16 cellular contexts compared by ENCODE assay signal in genomic region chr4:143390764-143391163, GRCh38. TPM values are rescaled to one million over a fixed set of nuclear protein-coding genes. Genes with fewer than 3 reads are reported as not detected.
A peak's percentile ranks its signal among the peaks of the same experiment; 100 is the strongest.
DNase-seq lines count a peak whose midpoint lies in the region; ATAC-seq and TF ChIP-seq lines count a peak whose summit lies in the region.
"Had no signal": no experiment of that assay in that cellular context is flagged by ENCODE, and none has a peak within 500 bp of the region (broad histone marks: within the 10 kb centered on the region; RNA-seq: fewer than 3 reads in every experiment).

No MANE protein-coding gene starts in this region.

- TF ChIP-seq POLR2A in esophagus muscularis mucosa (IDR thresholded peaks at IDR 0.05; ENCODE audit: low read depth), result no peak

- no peaks in the 10 kb centered on the region for H3K27me3 Mint-ChIP-seq in naive B cell
- H3K27me3 Mint-ChIP-seq: brain had no signal

- H3K27ac Mint-ChIP-seq in naive B cell, result peak overlapping the region; percentile 0 to 91 (median 54)
- H3K27ac Mint-ChIP-seq: CD4-positive, alpha-beta T cell had no signal

- no peak overlapping the region for H3K4me3 ChIP-seq in cardiac muscle cell
- no peak overlapping the region for H3K4me3 ChIP-seq in esophagus muscularis mucosa
- H3K4me3 ChIP-seq: pancreas had no signal

- no peak for TF ChIP-seq EP300 in esophagus muscularis mucosa (IDR thresholded peaks at IDR 0.05)

- H3K36me3 ChIP-seq in cardiac muscle cell (no peaks in the 10 kb centered on the region), esophagus muscularis mucosa (no peaks in the 10 kb centered on the region)
- H3K36me3 ChIP-seq: pancreas had no signal

- H3K9me3 ChIP-seq in cardiac muscle cell (ENCODE audit: low read depth) (no peaks in the 10 kb centered on the region), esophagus muscularis mucosa (no peaks in the 10 kb centered on the region)
- H3K9me3 ChIP-seq: pancreas had no signal

- H3K27me3 ChIP-seq in cardiac muscle cell (no peaks in the 10 kb centered on the region), esophagus muscularis mucosa (no peaks in the 10 kb centered on the region)
- H3K27me3 ChIP-seq: pancreas had no signal

- H3K4me3 Mint-ChIP-seq in naive B cell, result peak overlapping the region in 6 of 8 donors; percentile 5 to 74 (median 28)
- H3K4me3 Mint-ChIP-seq: CD4-positive, alpha-beta T cell had no signal

- H3K4me1 ChIP-seq in cardiac muscle cell (ENCODE audit: low read depth) (peaks cover 44% of the 10 kb centered on the region), esophagus muscularis mucosa (peaks cover 73 to 99% (median 96%) of the 10 kb centered on the region in 4 donors)

- H3K27ac ChIP-seq in cardiac muscle cell, result peak overlapping the region; percentile 31
- H3K27ac ChIP-seq in esophagus muscularis mucosa (replicated peaks in 1 of 4), result peak overlapping the region; percentile 51 to 83 (median 65)
- H3K27ac ChIP-seq: pancreas had no signal

- intact Hi-C loops in cardiac septum (cut with DNase I), result no loop called here
- intact Hi-C loops in esophagus muscularis mucosa (cut with DNase I), result no loop called here

- no peak for DNase-seq in cardiac muscle cell (ENCODE audit: low read depth in 1 of 2, low spot score in 1 of 2)
- no peak for DNase-seq in cardiac septum (ENCODE audit: low spot score)
- no peak for DNase-seq in esophagus muscularis mucosa (ENCODE audit: extremely low spot score)
- no peak for DNase-seq in naive B cell
- DNase-seq in activated naive CD4-positive, alpha-beta T cell treated with Interleukin-2 at 50 U/mL for 16 hours, result no peak
- no peak for DNase-seq in stimulated activated CD4-positive, alpha-beta T cell treated with anti-CD3 and anti-CD28 coated beads, Interleukin-2, amount 100 ng/mL, for 48 hours
- DNase-seq in NCI-H226, result no peak
- no peak for DNase-seq in stimulated activated CD4-positive, alpha-beta T cell treated with anti-CD3 and anti-CD28 coated beads, Interleukin-12 subunit alpha, Interleukin-12 subunit beta, amount 100 ng/mL, for 4 hours
- DNase-seq: activated CD8-positive, alpha-beta memory T cell treated with anti-CD3 and anti-CD28 coated beads, Interleukin-2, amount 50 U/mL, for 48 hours; activated naive CD4-positive, alpha-beta T cell treated with anti-CD3 and anti-CD28 coated beads, Interleukin-2, amount 50 U/mL, for 16 hours; CD4-positive, alpha-beta T cell; NCI-H1048; NCI-H2107; pancreas; T-helper 1 cell had no signal

- H3K4me1 Mint-ChIP-seq in naive B cell, result peaks cover 31 to 60% (median 53%) of the 10 kb centered on the region in 3 donors

- no peaks in the 10 kb centered on the region for H3K9me3 Mint-ChIP-seq in naive B cell
- H3K9me3 Mint-ChIP-seq: brain; CD4-positive, alpha-beta T cell had no signal

- 83% methylated on average over 3 of the region's 3 CpGs for WGBS in esophagus muscularis mucosa

- ATAC-seq in naive B cell (ENCODE audit: low read depth in 2 of 2), result peak; percentile 49 to 70

- TF ChIP-seq CTCF in cardiac muscle cell (IDR thresholded peaks at IDR 0.05; ENCODE audit: low read depth, low read length), result no peak
- no peak for TF ChIP-seq CTCF in esophagus muscularis mucosa (IDR thresholded peaks at IDR 0.05)

- peaks cover 4 to 6% of the 10 kb centered on the region in 2 donors for H3K36me3 Mint-ChIP-seq in naive B cell

RNA-seq across cellular contexts. Expression of gene GAB1, which starts 54.1 kb away (rescaled TPM):
- total RNA-seq in cardiac muscle cell (35.8 and 63.9 TPM in 2 replicates), cardiac septum (90.8 TPM), esophagus muscularis mucosa (100 to 1,000 TPM in 2 of 4 donors, 10 to 100 TPM in 2; 73.5 to 117 (median 98.8) TPM)
- polyA plus RNA-seq in cardiac muscle cell (11.9 and 16.0 TPM in 2 replicates), naive B cell (ENCODE audit: low read depth in 6 of 6) (10 to 100 TPM in 2 of 6 donors, 1 to 10 TPM in 4; 4.3 to 14.5 (median 7.5) TPM)
